In genomic region chr4:93814141-93814540, GRCh38 we compare ENCODE assay signal across 13 cellular contexts. TPM values are rescaled to one million over a fixed set of nuclear protein-coding genes. Genes with fewer than 3 reads are reported as not detected.
A peak's percentile ranks its signal among the peaks of the same experiment; 100 is the strongest.
DNase-seq lines count a peak whose midpoint lies in the region; TF ChIP-seq lines count a peak whose summit lies in the region.
"Had no signal": no experiment of that assay in that cellular context is flagged by ENCODE, and none has a peak within 500 bp of the region (broad histone marks: within the 10 kb centered on the region; RNA-seq: fewer than 3 reads in every experiment).

No MANE protein-coding gene starts in this region.

- WGBS in neuronal stem cell (ENCODE audit: extremely low coverage in 2 of 2, insufficient read length in 2 of 2, insufficient replicate concordance in 1 of 2), 2 donors = no CpG with 5 or more reads among the region's 3 CpGs
- WGBS in esophagus muscularis mucosa = 91% methylated on average over 3 of the region's 3 CpGs

- no peak overlapping the region for H4K8ac ChIP-seq in neuronal stem cell (ENCODE audit: low read depth, low read length)

- H3K9me3 ChIP-seq in neuronal stem cell (replicated peaks in 1 of 2; ENCODE audit: control insufficient read depth in 2 of 2, insufficient read depth in 1 of 2, low read depth in 1 of 2, low read length in 2 of 2) (no peaks in the 10 kb centered on the region), esophagus muscularis mucosa (no peaks in the 10 kb centered on the region)
- H3K9me3 ChIP-seq: Caco-2, HAP-1 had no signal

- H3K27me3 Mint-ChIP-seq in T-helper 2 cell treated with Interferon-gamma antibody and Interleukin-4, amounts not matched to agents 5 μg/mL and 100 μg/mL, for 36 hours (ENCODE audit: low read depth) = no peaks in the 10 kb centered on the region

- no peaks in the 10 kb centered on the region for H3K4me1 Mint-ChIP-seq in T-helper 2 cell treated with Interferon-gamma antibody and Interleukin-4, amounts not matched to agents 5 μg/mL and 100 μg/mL, for 36 hours (ENCODE audit: low read depth)
- H3K4me1 Mint-ChIP-seq: CD8-positive, alpha-beta memory T cell had no signal

- no peak overlapping the region for H3K27ac Mint-ChIP-seq in T-helper 2 cell treated with Interferon-gamma antibody and Interleukin-4, amounts not matched to agents 5 μg/mL and 100 μg/mL, for 36 hours
- H3K27ac Mint-ChIP-seq: CD8-positive, alpha-beta memory T cell had no signal

- H3K27ac ChIP-seq in HL-60 (replicated peaks) (peak overlapping the region; percentile 66), neuronal stem cell (replicated peaks; ENCODE audit: low read length) (no peak overlapping the region), esophagus muscularis mucosa (replicated peaks in 1 of 4) (no peak overlapping the region)

- no peak overlapping the region for H2BK120ac ChIP-seq in neuronal stem cell (ENCODE audit: low read depth, low read length)

- DNase-seq in HL-60 (ENCODE audit: low read depth in 1 of 2, low spot score in 1 of 2) (no peak), NCI-H226 (peak; percentile 25), epithelial cell of esophagus (ENCODE audit: low read depth) (peak; percentile 58), neuronal stem cell (ENCODE audit: low spot score) (no peak), globus pallidus (ENCODE audit: low spot score) (no peak), esophagus muscularis mucosa (ENCODE audit: extremely low spot score) (no peak)
- DNase-seq in T-helper 2 cell treated with Interferon-gamma antibody and Interleukin-4, amounts not matched to agents 5 μg/mL and 100 μg/mL, for 36 hours (ENCODE audit: low spot score) = no peak
- DNase-seq: Caco-2; CD8-positive, alpha-beta memory T cell had no signal

- H3K27me3 ChIP-seq in HL-60 (ENCODE audit: insufficient read depth, poor library complexity, severe bottlenecking) = no peaks in the 10 kb centered on the region
- no peaks in the 10 kb centered on the region for H3K27me3 ChIP-seq in neuronal stem cell (ENCODE audit: control insufficient read depth in 3 of 3, insufficient read depth in 3 of 3, low read depth in 1 of 3, low read length in 3 of 3)
- H3K27me3 ChIP-seq in esophagus muscularis mucosa = peaks cover 0 to 5% (median 0%) of the 10 kb centered on the region in 4 donors

- TF ChIP-seq POLR2A in esophagus muscularis mucosa (IDR thresholded peaks at IDR 0.05; ENCODE audit: low read depth) = no peak

- H3K4ac ChIP-seq in neuronal stem cell (ENCODE audit: low read length) = no peak overlapping the region

- TF ChIP-seq EP300 in esophagus muscularis mucosa (IDR thresholded peaks at IDR 0.05) = no peak

- intact Hi-C loops in esophagus muscularis mucosa (cut with DNase I) = no loop called here

- H3K36me3 ChIP-seq in neuronal stem cell (replicated peaks in 1 of 2; ENCODE audit: control insufficient read depth in 2 of 2, insufficient read depth in 2 of 2, low read length in 2 of 2) (no peaks in the 10 kb centered on the region), esophagus muscularis mucosa (no peaks in the 10 kb centered on the region)
- H3K36me3 ChIP-seq: HAP-1 had no signal

- H3K9ac ChIP-seq in neuronal stem cell (ENCODE audit: low read depth, low read length, poor library complexity) = no peak overlapping the region

- H2AK5ac ChIP-seq in neuronal stem cell (ENCODE audit: low read depth, low read length) = no peak overlapping the region

- H3K4me3 Mint-ChIP-seq in T-helper 2 cell treated with Interferon-gamma antibody and Interleukin-4, amounts not matched to agents 5 μg/mL and 100 μg/mL, for 36 hours = no peak overlapping the region
- H3K4me3 Mint-ChIP-seq: CD8-positive, alpha-beta memory T cell had no signal

- H3K4me3 ChIP-seq in HL-60 (replicated peaks; ENCODE audit: insufficient read depth, low read length) (no peak overlapping the region), epithelial cell of esophagus (ENCODE audit: low read length) (no peak overlapping the region), neuronal stem cell (ENCODE audit: low read length in 2 of 2) (no peak overlapping the region), esophagus muscularis mucosa (no peak overlapping the region)
- H3K4me3 ChIP-seq: HAP-1 had no signal

- H2BK12ac ChIP-seq in neuronal stem cell (ENCODE audit: low read length) = no peak overlapping the region

- no peak overlapping the region for H3K4me2 ChIP-seq in neuronal stem cell (ENCODE audit: insufficient read depth, low read length, poor library complexity, severe bottlenecking)

- H2AFZ ChIP-seq in neuronal stem cell (ENCODE audit: low read length) = peak overlapping the region; percentile 38

- H3K4me1 ChIP-seq in neuronal stem cell (ENCODE audit: control insufficient read depth in 2 of 2, insufficient read depth in 1 of 2, low read depth in 1 of 2, low read length in 2 of 2) (no peaks in the 10 kb centered on the region), esophagus muscularis mucosa (peaks cover 12 to 17% (median 14%) of the 10 kb centered on the region in 4 donors)
- H3K4me1 ChIP-seq: Caco-2, HAP-1 had no signal

- H3K23ac ChIP-seq in neuronal stem cell (ENCODE audit: low read depth, low read length, poor library complexity) = no peak overlapping the region

- no peak overlapping the region for H4K91ac ChIP-seq in neuronal stem cell (ENCODE audit: low read depth, low read length, poor library complexity)

- H2BK15ac ChIP-seq in neuronal stem cell (ENCODE audit: low read length) = no peak overlapping the region

- no peaks in the 10 kb centered on the region for H3K36me3 Mint-ChIP-seq in T-helper 2 cell treated with Interferon-gamma antibody and Interleukin-4, amounts not matched to agents 5 μg/mL and 100 μg/mL, for 36 hours (ENCODE audit: low read depth)
- H3K36me3 Mint-ChIP-seq: CD8-positive, alpha-beta memory T cell had no signal

- H2BK5ac ChIP-seq in neuronal stem cell (ENCODE audit: low read length) = no peak overlapping the region

- H3K9me3 Mint-ChIP-seq in T-helper 2 cell treated with Interferon-gamma antibody and Interleukin-4, amounts not matched to agents 5 μg/mL and 100 μg/mL, for 36 hours = no peaks in the 10 kb centered on the region

- TF ChIP-seq CTCF in HL-60 (IDR thresholded peaks at IDR 0.05; ENCODE audit: insufficient read depth, low read length) (no peak), epithelial cell of esophagus (IDR thresholded peaks at IDR 0.05; ENCODE audit: insufficient read depth, low read depth, low read length, missing control alignments) (no peak), esophagus muscularis mucosa (IDR thresholded peaks at IDR 0.05) (no peak)

- H3K14ac ChIP-seq in neuronal stem cell (ENCODE audit: low read length) = no peak overlapping the region

- no peaks in the 10 kb centered on the region for H3K79me1 ChIP-seq in neuronal stem cell (ENCODE audit: low read depth, low read length)

- H3K18ac ChIP-seq in neuronal stem cell (ENCODE audit: low read length) = no peak overlapping the region

RNA-seq across cellular contexts. Expression of gene ATOH1, which starts 14.4 kb away (rescaled TPM):
- 0.50 TPM for polyA plus RNA-seq in neuronal stem cell (2013, experiment 1 of 2)
- polyA plus RNA-seq in neuronal stem cell (2013, experiment 2 of 2) = 0.39 TPM
- not detected for total RNA-seq in esophagus muscularis mucosa
- total RNA-seq: A673; Caco-2; CD8-positive, alpha-beta memory T cell; HepG2 had no signal
- polyA plus RNA-seq: BJ; CD8-positive, alpha-beta memory T cell; HepG2 had no signal

Comparison
In these comparisons a context has a peak if more than half of its experiments do, and no peak if none do; other contexts are left out.
1. DNase-seq: peak in NCI-H226 (single experiment) and epithelial cell of esophagus (single experiment); none in HL-60 (0 of 2), neuronal stem cell (single experiment), globus pallidus (single experiment), T-helper 2 cell treated with Interferon-gamma antibody and Interleukin-4, amounts not matched to agents 5 μg/mL and 100 μg/mL, for 36 hours (single experiment) and esophagus muscularis mucosa (single experiment).